In genomic region chr11:72091292-72091691, GRCh38 we compare ENCODE assay signal across 9 cellular contexts. TPM values are rescaled to one million over a fixed set of nuclear protein-coding genes. Genes with fewer than 3 reads are reported as not detected.
DNase-seq lines count a peak whose midpoint lies in the region; ATAC-seq and TF ChIP-seq lines count a peak whose summit lies in the region.
"Had no signal": no experiment of that assay in that cellular context is flagged by ENCODE, and none has a peak within 500 bp of the region (broad histone marks: within the 10 kb centered on the region; RNA-seq: fewer than 3 reads in every experiment).

No MANE protein-coding gene starts in this region.

- H3K27ac Mint-ChIP-seq in CD8-positive, alpha-beta memory T cell, result peak overlapping the region; percentile 37 to 84 (median 62)
- H3K27ac Mint-ChIP-seq in HFFc6, result peak overlapping the region; percentile 61
- H3K27ac Mint-ChIP-seq in stimulated activated naive CD8-positive, alpha-beta T cell treated with anti-CD3 and anti-CD28 coated beads, Interleukin-15, amount 100 ng/mL, for 72 hours, result no peak overlapping the region

- no peaks in the 10 kb centered on the region for H3K27me3 Mint-ChIP-seq in CD8-positive, alpha-beta memory T cell
- H3K27me3 Mint-ChIP-seq in HFFc6 (ENCODE audit: insufficient read depth), result no peaks in the 10 kb centered on the region
- no peaks in the 10 kb centered on the region for H3K27me3 Mint-ChIP-seq in stimulated activated naive CD8-positive, alpha-beta T cell treated with anti-CD3 and anti-CD28 coated beads, Interleukin-15, amount 100 ng/mL, for 72 hours

- H3K9me3 Mint-ChIP-seq in CD8-positive, alpha-beta memory T cell, result no peaks in the 10 kb centered on the region
- no peaks in the 10 kb centered on the region for H3K9me3 Mint-ChIP-seq in HFFc6
- H3K9me3 Mint-ChIP-seq in stimulated activated naive CD8-positive, alpha-beta T cell treated with anti-CD3 and anti-CD28 coated beads, Interleukin-15, amount 100 ng/mL, for 72 hours, result no peaks in the 10 kb centered on the region

- H3K27ac ChIP-seq in CD8-positive, alpha-beta memory T cell (ENCODE audit: low read depth, low read length), result no peak overlapping the region

- no peaks in the 10 kb centered on the region for H3K9me3 ChIP-seq in CD8-positive, alpha-beta memory T cell (ENCODE audit: low read length)

- DNase-seq in CD8-positive, alpha-beta memory T cell, result peak; percentile 39 to 77 (median 48)
- no peak for DNase-seq in HFFc6
- DNase-seq in NOMO-1 treated with dmso at 0.1 percent for 144 hours (lab: John Stamatoyannopoulos, UW; ENCODE audit: unreplicated experiment), result peak; percentile 74
- DNase-seq in activated CD8-positive, alpha-beta memory T cell treated with anti-CD3 and anti-CD28 coated beads, Interleukin-2, amount 50 U/mL, for 48 hours, result peak; percentile 67
- peak; percentile 62 for DNase-seq in epithelial cell of esophagus (ENCODE audit: low read depth)
- peak; percentile 76 for DNase-seq in myocyte (ENCODE audit: low read depth)
- DNase-seq in stimulated activated naive CD8-positive, alpha-beta T cell treated with anti-CD3 and anti-CD28 coated beads, Interleukin-15, amount 100 ng/mL, for 72 hours, result peak; percentile 48 to 65
- no peak for DNase-seq in NCI-H187 treated with DMSO at 0.1 percent for 48 hours (lab: John Stamatoyannopoulos, UW)

- POLR2A ChIA-PET in CD8-positive, alpha-beta memory T cell (lab: Charles Lee), result interaction anchor here (0.8 kb wide), 1 partner anchor 51 kb away, joined by 4 read pairs; no protein-coding TSS in a partner anchor

- H3K4me3 ChIP-seq in CD8-positive, alpha-beta memory T cell (ENCODE audit: low read length), result no peak overlapping the region
- no peak overlapping the region for H3K4me3 ChIP-seq in epithelial cell of esophagus (ENCODE audit: low read length)

- H3K4me3 Mint-ChIP-seq in CD8-positive, alpha-beta memory T cell, result peak overlapping the region in 1 of 7 donors; percentile 75
- no peak overlapping the region for H3K4me3 Mint-ChIP-seq in HFFc6
- no peak overlapping the region for H3K4me3 Mint-ChIP-seq in stimulated activated naive CD8-positive, alpha-beta T cell treated with anti-CD3 and anti-CD28 coated beads, Interleukin-15, amount 100 ng/mL, for 72 hours

- peaks cover 3 to 12% (median 3%) of the 10 kb centered on the region in 3 donors for H3K4me1 Mint-ChIP-seq in CD8-positive, alpha-beta memory T cell
- peaks cover 20% of the 10 kb centered on the region for H3K4me1 Mint-ChIP-seq in HFFc6 (ENCODE audit: low read depth)
- peaks cover 10% of the 10 kb centered on the region for H3K4me1 Mint-ChIP-seq in stimulated activated naive CD8-positive, alpha-beta T cell treated with anti-CD3 and anti-CD28 coated beads, Interleukin-15, amount 100 ng/mL, for 72 hours

- peaks cover 5% of the 10 kb centered on the region for H3K36me3 ChIP-seq in CD8-positive, alpha-beta memory T cell (ENCODE audit: insufficient read depth, low read length)

- TF ChIP-seq CTCF in HFFc6 (IDR thresholded peaks at IDR 0.05) (peak; percentile 87), epithelial cell of esophagus (IDR thresholded peaks at IDR 0.05; ENCODE audit: insufficient read depth, low read depth, low read length, missing control alignments) (peak; percentile 89)

- CTCF ChIA-PET in CD8-positive, alpha-beta memory T cell (lab: Charles Lee), result interaction anchor here (0.6 to 10.3 kb wide), 21 partner anchors 9 to 114 kb away, joined by 3 to 177 read pairs (median 4); partner anchors contain the start of gene LAMTOR1

- H3K36me3 Mint-ChIP-seq in CD8-positive, alpha-beta memory T cell, result peaks cover 0 to 49% (median 5%) of the 10 kb centered on the region in 3 donors
- peaks cover 10% of the 10 kb centered on the region for H3K36me3 Mint-ChIP-seq in HFFc6 (ENCODE audit: low read depth)

- no peaks in the 10 kb centered on the region for H3K27me3 ChIP-seq in CD8-positive, alpha-beta memory T cell (ENCODE audit: insufficient read depth, low read length, poor library complexity, severe bottlenecking)

- no peaks in the 10 kb centered on the region for H3K4me1 ChIP-seq in CD8-positive, alpha-beta memory T cell (ENCODE audit: insufficient read depth, low read length)

- ATAC-seq in stimulated activated naive CD8-positive, alpha-beta T cell treated with anti-CD3 and anti-CD28 coated beads, Interleukin-15, amount 100 ng/mL, for 72 hours, result peak; percentile 89

RNA-seq across cellular contexts. Expression of gene LRRC51, which starts 10.6 kb away (rescaled TPM):
- 1 to 10 TPM; 8.2 to 8.9 TPM for total RNA-seq in CD8-positive, alpha-beta memory T cell
- 2.6 TPM for polyA plus RNA-seq in CD8-positive, alpha-beta memory T cell
- total RNA-seq in HFFc6 (2021; fragmentation: NEBNext Ultra II Directional; extraction: Animal tissue kit (Norgen Biotek cat#: 25700)), result 10 to 100 TPM in 1 of 6 experiments, 1 to 10 TPM in 5; 7.4 to 12.4 (median 8.5) TPM
- 2.7 and 4.0 TPM in 2 replicates for total RNA-seq in myocyte
- 14.2 TPM for polyA plus RNA-seq in myocyte (2012)

RNA-seq across cellular contexts. Expression of gene NUMA1, which starts 10.9 kb away (rescaled TPM):
- total RNA-seq in CD8-positive, alpha-beta memory T cell, result 100 to 1,000 TPM; 106 to 110 TPM
- polyA plus RNA-seq in CD8-positive, alpha-beta memory T cell, result 73.5 TPM
- 100 to 1,000 TPM; 127 to 148 (median 137) TPM for total RNA-seq in HFFc6 (2021; fragmentation: NEBNext Ultra II Directional; extraction: Animal tissue kit (Norgen Biotek cat#: 25700))
- 177 and 218 TPM in 2 replicates for total RNA-seq in myocyte
- 115 TPM for polyA plus RNA-seq in myocyte (2012)

RNA-seq across cellular contexts. Expression of gene LAMTOR1, which starts 11.8 kb away (rescaled TPM):
- total RNA-seq in CD8-positive, alpha-beta memory T cell, result 10 to 100 TPM; 77.3 to 79.2 TPM
- polyA plus RNA-seq in CD8-positive, alpha-beta memory T cell, result 82.3 TPM
- total RNA-seq in HFFc6 (2021; fragmentation: NEBNext Ultra II Directional; extraction: Animal tissue kit (Norgen Biotek cat#: 25700)), result 100 to 1,000 TPM; 131 to 170 (median 145) TPM
- total RNA-seq in myocyte, result 111 and 118 TPM in 2 replicates
- polyA plus RNA-seq in myocyte (2012), result 158 TPM

RNA-seq across cellular contexts. Expression of gene TOMT, which starts 14.4 kb away (rescaled TPM):
- not detected for total RNA-seq in CD8-positive, alpha-beta memory T cell
- not detected for polyA plus RNA-seq in CD8-positive, alpha-beta memory T cell
- total RNA-seq in HFFc6 (2021; fragmentation: NEBNext Ultra II Directional; extraction: Animal tissue kit (Norgen Biotek cat#: 25700)), result not detected
- total RNA-seq in myocyte, result not detected in 2 replicates
- polyA plus RNA-seq in myocyte (2012), result not detected
- total RNA-seq: T-helper 1 cell treated with Interleukin-12 subunit alpha and Interleukin-12 subunit beta and Interleukin-4 antibody, amounts not matched to agents 30 ng/mL and 1 ng/mL, for 36 hours had no signal

RNA-seq across cellular contexts. Expression of gene ANAPC15, which starts 21.2 kb away (rescaled TPM):
- total RNA-seq in CD8-positive, alpha-beta memory T cell, result 10 to 100 TPM; 63.3 to 66.2 TPM
- 79.0 TPM for polyA plus RNA-seq in CD8-positive, alpha-beta memory T cell
- 100 to 1,000 TPM in 3 of 6 experiments, 10 to 100 TPM in 3; 83.0 to 119 (median 95.8) TPM for total RNA-seq in HFFc6 (2021; fragmentation: NEBNext Ultra II Directional; extraction: Animal tissue kit (Norgen Biotek cat#: 25700))
- 23.1 and 25.3 TPM in 2 replicates for total RNA-seq in myocyte
- 57.1 TPM for polyA plus RNA-seq in myocyte (2012)

Comparison
In these comparisons a context has a peak if more than half of its experiments do, and no peak if none do; other contexts are left out.
1. DNase-seq: peak in CD8-positive, alpha-beta memory T cell (5 of 5), NOMO-1 treated with dmso at 0.1 percent for 144 hours (single experiment), activated CD8-positive, alpha-beta memory T cell treated with anti-CD3 and anti-CD28 coated beads, Interleukin-2, amount 50 U/mL, for 48 hours (single experiment), epithelial cell of esophagus (single experiment), myocyte (single experiment) and stimulated activated naive CD8-positive, alpha-beta T cell treated with anti-CD3 and anti-CD28 coated beads, Interleukin-15, amount 100 ng/mL, for 72 hours (2 of 2); none in HFFc6 (single experiment) and NCI-H187 treated with DMSO at 0.1 percent for 48 hours (single experiment).
2. H3K27ac Mint-ChIP-seq: peak in CD8-positive, alpha-beta memory T cell (8 of 8) and HFFc6 (single experiment); none in stimulated activated naive CD8-positive, alpha-beta T cell treated with anti-CD3 and anti-CD28 coated beads, Interleukin-15, amount 100 ng/mL, for 72 hours (0 of 2).